7 cellular contexts compared by ENCODE assay signal in genomic region chr2:207768168-207768890, GRCh38. TPM values are rescaled to one million over a fixed set of nuclear protein-coding genes. Genes with fewer than 3 reads are reported as not detected.
DNase-seq lines count a peak whose midpoint lies in the region; ATAC-seq, FAIRE-seq and TF ChIP-seq lines count a peak whose summit lies in the region.

No MANE protein-coding gene starts in this region.

- H3K36me3 Mint-ChIP-seq in glutamatergic neuron (ENCODE audit: unreplicated experiment), result no peaks in the 10 kb centered on the region

- H3K9me3 ChIP-seq in pancreas, result no peaks in the 10 kb centered on the region

- H3K27ac Mint-ChIP-seq in glutamatergic neuron (ENCODE audit: unreplicated experiment), result no peak overlapping the region

- intact Hi-C loops in pancreas (cut with DNase I), result loop anchor here in 1 of 3 donors (10.0 kb wide), 1 partner anchor 196 kb away; no protein-coding TSS in a partner anchor

- H3K4me1 ChIP-seq in pancreas, result peaks cover 15 to 47% (median 22%) of the 10 kb centered on the region in 3 donors

- H3K4me1 Mint-ChIP-seq in glutamatergic neuron (ENCODE audit: low read depth, unreplicated experiment), result peaks cover 11% of the 10 kb centered on the region

- no peaks in the 10 kb centered on the region for H3K27me3 ChIP-seq in pancreas

- H3K27ac ChIP-seq in pancreas, result peak overlapping the region; percentile 83 to 97 (median 90)

- ATAC-seq in GM18909 (IDR thresholded peaks at IDR 0.05; ENCODE audit: poor library complexity, unreplicated experiment) (peak; percentile 9), pancreas (peak; percentile 4 to 8 (median 6))

- peak overlapping the region; percentile 87 for H3K4me3 Mint-ChIP-seq in glutamatergic neuron (ENCODE audit: unreplicated experiment)

- peaks cover 0 to 7% (median 0%) of the 10 kb centered on the region in 3 donors for H3K36me3 ChIP-seq in pancreas

- TF ChIP-seq CTCF in glutamatergic neuron (IDR thresholded peaks at IDR 0.05; ENCODE audit: partially characterized antibody, unreplicated experiment) (no peak), pancreas (IDR thresholded peaks at IDR 0.05) (no peak)

- H3K4me3 ChIP-seq in pancreas, result peak overlapping the region; percentile 53 to 90 (median 81)

- peaks cover 23% of the 10 kb centered on the region for H3K27me3 Mint-ChIP-seq in glutamatergic neuron (ENCODE audit: unreplicated experiment)

- WGBS in pancreas, 2 donors, result 18 to 28% methylated on average over 72 to 74 of the region's 74 CpGs

- DNase-seq in NCI-H510A treated with DMSO at 0.1 percent for 48 hours (lab: John Stamatoyannopoulos, UW) (peak; percentile 69), activated gamma-delta T cell treated with Interleukin-2 at 50 U/mL for 16 hours (peak; percentile 17), glutamatergic neuron (peak; percentile 59), pancreas (peak; percentile 56 to 86 (median 70)), NCI-H1694 (lab: John Stamatoyannopoulos, UW) (no peak), SIG-M5 treated with dmso at 0.1 percent for 504 hours (lab: John Stamatoyannopoulos, UW; ENCODE audit: unreplicated experiment) (no peak)

- H3K9me3 Mint-ChIP-seq in glutamatergic neuron (ENCODE audit: unreplicated experiment), result peaks cover 6% of the 10 kb centered on the region

- FAIRE-seq in pancreas (lab: Jason Lieb, UNC), result no peak

RNA-seq across cellular contexts. Expression of gene FZD5, which starts 1.4 kb away (rescaled TPM):
- 0.66 TPM for total RNA-seq in glutamatergic neuron (ENCODE audit: unreplicated experiment)
- 10 to 100 TPM; 13.7 to 23.0 (median 15.7) TPM for total RNA-seq in pancreas
- 1 to 10 TPM; 5.3 to 7.2 TPM for polyA plus RNA-seq in pancreas

RNA-seq across cellular contexts. Expression of gene CCNYL1, which starts 56.9 kb away (rescaled TPM):
- total RNA-seq in glutamatergic neuron (ENCODE audit: unreplicated experiment), result 18.0 TPM
- 10 to 100 TPM in 4 of 6 donors, 1 to 10 TPM in 2; 8.4 to 12.4 (median 11.9) TPM for total RNA-seq in pancreas
- 1 to 10 TPM; 5.2 to 5.3 TPM for polyA plus RNA-seq in pancreas

Comparison
In these comparisons a context has a peak if more than half of its experiments do, and no peak if none do; other contexts are left out.
1. DNase-seq: peak in NCI-H510A treated with DMSO at 0.1 percent for 48 hours (single experiment), activated gamma-delta T cell treated with Interleukin-2 at 50 U/mL for 16 hours (single experiment), glutamatergic neuron (single experiment) and pancreas (6 of 6); none in NCI-H1694 (single experiment) and SIG-M5 treated with dmso at 0.1 percent for 504 hours (single experiment).